Comparison of ENCODE assay signal across 1 cellular context in genomic region chrX:9475984-9476383, GRCh38.
TF ChIP-seq lines count a peak whose summit lies in the region.

No MANE protein-coding gene starts in this region.

TF ChIP-seq in endothelial cell of umbilical vein, 7 proteins besides CTCF, POLR2A, EP300 and RAD21 (continued from another document):
- TF ChIP-seq EZH2 (IDR thresholded peaks at IDR 0.05; ENCODE audit: borderline replicate concordance, low read depth, low read length, severe bottlenecking) (no peak), GATA2 (IDR thresholded peaks at IDR 0.05; ENCODE audit: insufficient read depth, insufficient read length, low read depth, low read length) (no peak), JUN (IDR thresholded peaks at IDR 0.05; ENCODE audit: borderline replicate concordance, insufficient read depth, insufficient read length, low read depth) (no peak), MYC (IDR thresholded peaks at IDR 0.05; ENCODE audit: low read depth, low read length) (no peak)
